In genomic region chr10:8059191-8059936, GRCh38 we compare ENCODE assay signal across 10 cellular contexts. TPM values are rescaled to one million over a fixed set of nuclear protein-coding genes. Genes with fewer than 3 reads are reported as not detected.
DNase-seq lines count a peak whose midpoint lies in the region; ATAC-seq and TF ChIP-seq lines count a peak whose summit lies in the region.
"Had no signal": no experiment of that assay in that cellular context is flagged by ENCODE, and none has a peak within 500 bp of the region (broad histone marks: within the 10 kb centered on the region; RNA-seq: fewer than 3 reads in every experiment).

No MANE protein-coding gene starts in this region.

- peak overlapping the region; percentile 96 for H3K27ac Mint-ChIP-seq in activated T-helper 1 cell treated with anti-CD3 and anti-CD28 coated beads, Interleukin-12 subunit alpha, Interleukin-12 subunit beta, Interleukin-2, Interleukin-4 antibody, amounts not matched to agents 30 ng/mL and 10 ng/mL and 1 ng/mL, durations not matched to agents 14 hours and 24 hours and 36 hours
- H3K27ac Mint-ChIP-seq in type B pancreatic cell, result peak overlapping the region; percentile 91

- peak overlapping the region; percentile 90 for H4K91ac ChIP-seq in mesenchymal stem cell (ENCODE audit: low read length)

- peaks cover 14% of the 10 kb centered on the region for H3K4me1 ChIP-seq in mesenchymal stem cell (ENCODE audit: control insufficient read depth, insufficient read depth, low read depth, low read length)

- H3K9me3 Mint-ChIP-seq in activated T-helper 1 cell treated with anti-CD3 and anti-CD28 coated beads, Interleukin-12 subunit alpha, Interleukin-12 subunit beta, Interleukin-2, Interleukin-4 antibody, amounts not matched to agents 30 ng/mL and 10 ng/mL and 1 ng/mL, durations not matched to agents 14 hours and 24 hours and 36 hours, result no peaks in the 10 kb centered on the region
- no peaks in the 10 kb centered on the region for H3K9me3 Mint-ChIP-seq in type B pancreatic cell

- H2BK15ac ChIP-seq in mesenchymal stem cell (ENCODE audit: low read depth, poor library complexity, severe bottlenecking), result no peak overlapping the region

- H3K79me1 ChIP-seq in mesenchymal stem cell (replicated peaks; ENCODE audit: low read length, poor library complexity, severe bottlenecking), result no peaks in the 10 kb centered on the region

- peak overlapping the region; percentile 79 to 97 for H2BK12ac ChIP-seq in mesenchymal stem cell (ENCODE audit: low read length in 2 of 2)

- H3K27ac ChIP-seq in mesenchymal stem cell (ENCODE audit: low read length, poor library complexity, severe bottlenecking), result no peak overlapping the region

- H3K9me3 ChIP-seq in mesenchymal stem cell (ENCODE audit: control insufficient read depth, low read length), result no peaks in the 10 kb centered on the region

- TF ChIP-seq CTCF in type B pancreatic cell (conservative IDR thresholded peaks at IDR 0.05), result no peak

- no peak overlapping the region for H2BK5ac ChIP-seq in mesenchymal stem cell (ENCODE audit: low read depth, low read length, poor library complexity, severe bottlenecking)

- peak overlapping the region; percentile 98 for H3K4me3 Mint-ChIP-seq in activated T-helper 1 cell treated with anti-CD3 and anti-CD28 coated beads, Interleukin-12 subunit alpha, Interleukin-12 subunit beta, Interleukin-2, Interleukin-4 antibody, amounts not matched to agents 30 ng/mL and 10 ng/mL and 1 ng/mL, durations not matched to agents 14 hours and 24 hours and 36 hours
- peak overlapping the region; percentile 88 for H3K4me3 Mint-ChIP-seq in type B pancreatic cell

- peaks cover 72% of the 10 kb centered on the region for H3K4me1 Mint-ChIP-seq in activated T-helper 1 cell treated with anti-CD3 and anti-CD28 coated beads, Interleukin-12 subunit alpha, Interleukin-12 subunit beta, Interleukin-2, Interleukin-4 antibody, amounts not matched to agents 30 ng/mL and 10 ng/mL and 1 ng/mL, durations not matched to agents 14 hours and 24 hours and 36 hours (ENCODE audit: low read depth)
- peaks cover 46% of the 10 kb centered on the region for H3K4me1 Mint-ChIP-seq in type B pancreatic cell (ENCODE audit: unreplicated experiment)

- H3K14ac ChIP-seq in mesenchymal stem cell (ENCODE audit: low read length in 2 of 2), result peak overlapping the region in 1 of 2 experiments; percentile 35

- peak overlapping the region in 1 of 2 experiments; percentile 42 for H3K23ac ChIP-seq in mesenchymal stem cell (ENCODE audit: low read length in 2 of 2)

- no peak for ATAC-seq in GM21447 (IDR thresholded peaks at IDR 0.05; ENCODE audit: unreplicated experiment)
- ATAC-seq in GM19328 (IDR thresholded peaks at IDR 0.05; ENCODE audit: unreplicated experiment), result no peak

- 35% methylated on average over 15 of the region's 16 CpGs for WGBS in mesenchymal stem cell

- peak overlapping the region; percentile 72 to 88 for H3K18ac ChIP-seq in mesenchymal stem cell (ENCODE audit: low read depth in 1 of 2, low read length in 2 of 2)

- peak overlapping the region; percentile 79 for H4K8ac ChIP-seq in mesenchymal stem cell (ENCODE audit: low read length)

- peaks cover 66% of the 10 kb centered on the region for H3K36me3 Mint-ChIP-seq in activated T-helper 1 cell treated with anti-CD3 and anti-CD28 coated beads, Interleukin-12 subunit alpha, Interleukin-12 subunit beta, Interleukin-2, Interleukin-4 antibody, amounts not matched to agents 30 ng/mL and 10 ng/mL and 1 ng/mL, durations not matched to agents 14 hours and 24 hours and 36 hours (ENCODE audit: low read depth)
- peaks cover 51% of the 10 kb centered on the region for H3K36me3 Mint-ChIP-seq in type B pancreatic cell

- no peak overlapping the region for H3K9ac ChIP-seq in mesenchymal stem cell (ENCODE audit: low read length)

- peak overlapping the region in 1 of 2 experiments; percentile 68 for H3K4ac ChIP-seq in mesenchymal stem cell (ENCODE audit: low read depth in 1 of 2, low read length in 2 of 2)

- DNase-seq in activated T-cell treated with anti-CD3 and anti-CD28 coated beads, Interleukin-2, amount 50 U/mL, for 1 hour, result peak; percentile 37
- DNase-seq in activated T-cell treated with anti-CD3 and anti-CD28 coated beads for 4 hours (no peak), mesenchymal stem cell (peak; percentile 68), type B pancreatic cell (ENCODE audit: extremely low spot score, unreplicated experiment) (no peak)
- no peak for DNase-seq in activated T-helper 1 cell treated with anti-CD3 and anti-CD28 coated beads, Interleukin-12 subunit alpha, Interleukin-12 subunit beta, Interleukin-2, Interleukin-4 antibody, amounts not matched to agents 30 ng/mL and 10 ng/mL and 1 ng/mL, durations not matched to agents 14 hours and 24 hours and 36 hours (ENCODE audit: low spot score)
- DNase-seq in stimulated activated CD4-positive, alpha-beta T cell treated with anti-CD3 and anti-CD28 coated beads, Interleukin-2, amount 100 ng/mL, for 48 hours, result no peak
- DNase-seq: amniotic stem cell had no signal

- H3K27me3 ChIP-seq in mesenchymal stem cell (ENCODE audit: control insufficient read depth in 1 of 2, insufficient read depth in 1 of 2, low read length in 2 of 2), result peaks cover 98 to 100% of the 10 kb centered on the region in 2 experiments

- H3K4me3 ChIP-seq in mesenchymal stem cell (ENCODE audit: insufficient read depth in 1 of 2, low read depth in 1 of 2, low read length in 2 of 2), result no peak overlapping the region

- no peak overlapping the region for H2AK5ac ChIP-seq in mesenchymal stem cell (ENCODE audit: low read length, severe bottlenecking)

- H3K27me3 Mint-ChIP-seq in activated T-helper 1 cell treated with anti-CD3 and anti-CD28 coated beads, Interleukin-12 subunit alpha, Interleukin-12 subunit beta, Interleukin-2, Interleukin-4 antibody, amounts not matched to agents 30 ng/mL and 10 ng/mL and 1 ng/mL, durations not matched to agents 14 hours and 24 hours and 36 hours (ENCODE audit: insufficient read depth), result peaks cover 1% of the 10 kb centered on the region
- peaks cover 81% of the 10 kb centered on the region for H3K27me3 Mint-ChIP-seq in type B pancreatic cell

- H2BK120ac ChIP-seq in mesenchymal stem cell (ENCODE audit: low read depth, low read length), result peak overlapping the region; percentile 39

- intact Hi-C loops in activated T-helper 1 cell treated with anti-CD3 and anti-CD28 coated beads, Interleukin-12 subunit alpha, Interleukin-12 subunit beta, Interleukin-2, Interleukin-4 antibody, amounts not matched to agents 30 ng/mL and 10 ng/mL and 1 ng/mL, durations not matched to agents 14 hours and 24 hours and 36 hours (cut with micrococcal nuclease), result loop anchor here (5.0 to 10.0 kb wide), 3 partner anchors 272 to 1015 kb away; partner anchors contain the start of genes ATP5F1C and KIN

- H3K4me2 ChIP-seq in mesenchymal stem cell (ENCODE audit: low read length, poor library complexity, severe bottlenecking), result no peak overlapping the region

- peaks cover 0 to 3% of the 10 kb centered on the region in 2 experiments for H3K36me3 ChIP-seq in mesenchymal stem cell (ENCODE audit: control insufficient read depth in 1 of 2, insufficient read depth in 2 of 2, low read depth in 1 of 2, low read length in 2 of 2)

- no peak overlapping the region for H2AFZ ChIP-seq in mesenchymal stem cell (ENCODE audit: low read depth, low read length)

RNA-seq across cellular contexts. Expression of gene GATA3, which starts 4.9 kb away (rescaled TPM):
- total RNA-seq in activated T-helper 1 cell treated with anti-CD3 and anti-CD28 coated beads, Interleukin-12 subunit alpha, Interleukin-12 subunit beta, Interleukin-2, Interleukin-4 antibody, amounts not matched to agents 30 ng/mL and 10 ng/mL and 1 ng/mL, durations not matched to agents 14 hours and 24 hours and 36 hours, result 79.5 TPM in 2 replicates
- polyA plus RNA-seq in mesenchymal stem cell (2013, experiment 1 of 2), result 8.4 TPM
- polyA plus RNA-seq in mesenchymal stem cell (2013, experiment 2 of 2), result 8.8 TPM
- 18.5 and 71.4 TPM in 2 replicates for total RNA-seq in type B pancreatic cell (ENCODE audit: low replicate concordance)
- polyA plus RNA-seq: AG04450 had no signal

Comparison
In these comparisons a context has a peak if more than half of its experiments do, and no peak if none do; other contexts are left out.
1. DNase-seq: peak in activated T-cell treated with anti-CD3 and anti-CD28 coated beads, Interleukin-2, amount 50 U/mL, for 1 hour (single experiment) and mesenchymal stem cell (single experiment); none in activated T-cell treated with anti-CD3 and anti-CD28 coated beads for 4 hours (single experiment), activated T-helper 1 cell treated with anti-CD3 and anti-CD28 coated beads, Interleukin-12 subunit alpha, Interleukin-12 subunit beta, Interleukin-2, Interleukin-4 antibody, amounts not matched to agents 30 ng/mL and 10 ng/mL and 1 ng/mL, durations not matched to agents 14 hours and 24 hours and 36 hours (single experiment), type B pancreatic cell (single experiment) and stimulated activated CD4-positive, alpha-beta T cell treated with anti-CD3 and anti-CD28 coated beads, Interleukin-2, amount 100 ng/mL, for 48 hours (0 of 2).